In the genomic region with DNA sequence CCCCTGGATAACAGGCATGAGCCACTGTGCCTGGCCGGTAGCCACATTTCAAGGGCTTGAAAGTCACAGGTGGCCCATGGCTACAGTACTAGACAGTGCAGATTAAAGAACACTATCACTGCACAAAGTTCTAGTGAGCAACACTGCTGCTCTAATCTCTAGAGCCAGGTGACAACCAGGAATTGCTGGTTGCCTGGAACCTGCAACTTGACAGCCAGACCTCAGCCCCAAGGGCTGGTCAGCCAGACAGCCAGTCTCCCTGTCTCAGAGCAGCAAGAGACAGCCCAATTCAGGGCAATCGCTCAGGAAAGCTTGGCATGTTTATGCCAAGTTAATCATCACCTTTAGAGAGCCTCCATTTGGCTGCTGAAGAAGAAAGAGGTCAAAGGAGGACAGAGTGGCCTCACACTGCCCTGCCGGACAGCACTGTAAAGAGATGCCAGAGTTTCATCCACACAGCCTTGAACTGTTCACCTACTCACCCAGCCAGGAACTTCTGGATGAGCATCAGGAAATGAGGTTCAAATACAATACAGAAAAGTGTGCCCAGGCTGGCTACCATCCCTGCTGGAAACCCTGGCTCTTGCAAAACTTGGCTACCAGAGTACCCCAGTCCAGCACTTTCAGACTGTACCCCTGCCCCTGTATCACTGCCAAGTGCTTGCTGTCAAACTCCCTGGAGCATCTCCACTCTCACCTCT, we compare ENCODE assay signal across 8 cellular contexts. TPM values are rescaled to one million over a fixed set of nuclear protein-coding genes. Genes with fewer than 3 reads are reported as not detected.
DNase-seq lines count a peak whose midpoint lies in the region; ATAC-seq, FAIRE-seq and TF ChIP-seq lines count a peak whose summit lies in the region.

No MANE protein-coding gene starts in this region.

- H3K4me1 ChIP-seq in DOHH2 (ENCODE audit: control insufficient read depth, low read length) (peaks cover 84% of the 10 kb centered on the region), pancreas (peaks cover 34 to 76% (median 64%) of the 10 kb centered on the region in 3 donors)

- peak overlapping the region; percentile 92 for H3K4me2 ChIP-seq in DOHH2 (ENCODE audit: low read length)

- H3K79me2 ChIP-seq in DOHH2 (ENCODE audit: control insufficient read depth, low read length): peaks cover 100% of the 10 kb centered on the region

- DNase-seq in Right ventricle myocardium superior (peak; percentile 71), pancreas (peak in 5 of 6 donors; percentile 73 to 88 (median 78)), COR-L47 (lab: John Stamatoyannopoulos, UW) (no peak)

- H3K9me2 ChIP-seq in DOHH2 (replicated peaks; ENCODE audit: control insufficient read depth, low read length): no peaks in the 10 kb centered on the region

- peaks cover 50% of the 10 kb centered on the region for H4K20me1 ChIP-seq in DOHH2 (ENCODE audit: control insufficient read depth, insufficient read depth, low read depth, low read length)

- peaks cover 23% of the 10 kb centered on the region for H3F3A ChIP-seq in DOHH2 (ENCODE audit: control insufficient read depth, insufficient read depth)

- H3K9me3 ChIP-seq in DOHH2 (ENCODE audit: control insufficient read depth, insufficient read depth, low read length) (no peaks in the 10 kb centered on the region), pancreas (no peaks in the 10 kb centered on the region)

- H3K27ac ChIP-seq in DOHH2 (ENCODE audit: low read depth, low read length) (no peak overlapping the region), VCaP (peak overlapping the region; percentile 84), pancreas (peak overlapping the region; percentile 28 to 66 (median 54))

- H3K4me3 ChIP-seq in DOHH2 (ENCODE audit: low read length): no peak overlapping the region
- peak overlapping the region in 1 of 4 donors; percentile 4 for H3K4me3 ChIP-seq in pancreas

- TF ChIP-seq CTCF in DOHH2 (IDR thresholded peaks at IDR 0.05; ENCODE audit: low read depth, low read length, poor library complexity, severe bottlenecking) (no peak), VCaP (conservative IDR thresholded peaks at IDR 0.05) (no peak), pancreas (IDR thresholded peaks at IDR 0.05) (no peak)

- intact Hi-C loops in Right ventricle myocardium superior (cut with DNase I): no loop called here
- intact Hi-C loops in pancreas (cut with DNase I): loop anchor here in 1 of 3 donors (5.0 kb wide), 1 partner anchor 33 kb away; no protein-coding TSS in a partner anchor

- peak; percentile 79 for ATAC-seq in Right ventricle myocardium superior (ENCODE audit: poor library complexity)
- ATAC-seq in pancreas: peak; percentile 78 to 89 (median 87)
- no peak for ATAC-seq in HG03565 (IDR thresholded peaks at IDR 0.05; ENCODE audit: unreplicated experiment)
- no peak for ATAC-seq in HG02642 (IDR thresholded peaks at IDR 0.05; ENCODE audit: poor library complexity, unreplicated experiment)
- ATAC-seq in HG03457 (IDR thresholded peaks at IDR 0.05; ENCODE audit: unreplicated experiment): no peak

- 6 to 7% methylated on average over 3 of the region's 3 CpGs for WGBS in pancreas, 2 donors

- H3K27me3 ChIP-seq in DOHH2 (ENCODE audit: control insufficient read depth, low read length): no peaks in the 10 kb centered on the region
- no peaks in the 10 kb centered on the region for H3K27me3 ChIP-seq in pancreas

- no peak for FAIRE-seq in pancreas (lab: Jason Lieb, UNC)

- H3K36me3 ChIP-seq in DOHH2 (ENCODE audit: control insufficient read depth, low read length): peaks cover 75% of the 10 kb centered on the region
- H3K36me3 ChIP-seq in pancreas: no peaks in the 10 kb centered on the region

RNA-seq across cellular contexts. Expression of a gene that starts 6.0 kb away (rescaled TPM):
- total RNA-seq in Right ventricle myocardium superior: 29.2 TPM
- 10 to 100 TPM; 20.7 to 30.4 (median 22.4) TPM for total RNA-seq in pancreas
- 10 to 100 TPM; 64.9 to 82.8 TPM for polyA plus RNA-seq in pancreas

RNA-seq across cellular contexts. Expression of a gene that starts 8.9 kb away (rescaled TPM):
- total RNA-seq in Right ventricle myocardium superior: 11.7 TPM
- total RNA-seq in pancreas: 10 to 100 TPM; 30.6 to 67.4 (median 37.1) TPM
- 100 to 1,000 TPM; 231 to 265 TPM for polyA plus RNA-seq in pancreas

Comparison
In these comparisons a context has a peak if more than half of its experiments do, and no peak if none do; other contexts are left out.
1. ATAC-seq: peak in Right ventricle myocardium superior (single experiment) and pancreas (4 of 4); none in HG03565 (single experiment), HG02642 (single experiment) and HG03457 (single experiment).